ENCODE assay signal across 31 cellular contexts in the genomic region with DNA sequence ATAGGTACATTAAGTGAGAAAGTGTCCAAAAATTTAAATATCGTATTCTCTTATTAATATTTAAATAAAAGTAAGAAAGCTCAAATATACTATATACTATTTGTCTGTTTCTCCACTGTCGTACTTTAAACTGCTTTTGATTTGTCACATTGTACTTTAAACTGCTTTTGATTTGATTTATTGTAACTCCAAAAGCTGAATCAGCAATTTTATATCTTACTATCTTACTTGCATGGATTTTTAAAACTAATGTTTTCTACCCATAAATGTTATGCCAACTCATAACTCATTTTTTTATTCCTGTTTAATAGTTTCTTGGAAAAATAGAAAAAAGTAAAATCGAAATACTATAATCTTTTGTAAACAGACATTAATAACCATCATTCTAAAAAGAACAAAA.
"Had no signal": no experiment of that assay in that cellular context is flagged by ENCODE, and none has a peak within 500 bp of the region (broad histone marks: within the 10 kb centered on the region; RNA-seq: fewer than 3 reads in every experiment).

No MANE protein-coding gene starts in this region.

- H3K27me3 ChIP-seq: adrenal gland, ascending aorta, breast epithelium, cardiac muscle cell, esophagus muscularis mucosa, foreskin keratinocyte, gastrocnemius medialis, heart right ventricle had no signal

- DNase-seq: activated CD4-positive, alpha-beta memory T cell treated with anti-CD3 and anti-CD28 coated beads for 36 hours; activated CD4-positive, alpha-beta T cell treated with anti-CD3 and anti-CD28 coated beads for 36 hours; activated CD4-positive, alpha-beta T cell treated with anti-CD3 and anti-CD28 coated beads, Interleukin-2, amount 10 ng/mL, durations not matched to agents 24 days and 14 days; activated CD4-positive, CD25-positive, alpha-beta regulatory T cell; activated CD4-positive, CD25-positive, alpha-beta regulatory T cell treated with anti-CD3 and anti-CD28 coated beads, Interleukin-2, amount 50 U/mL, for 72 hours; activated CD8-positive, alpha-beta memory T cell treated with anti-CD3 and anti-CD28 coated beads, Interleukin-2, amount 10 ng/mL, durations not matched to agents 7 days and 5 days; activated CD8-positive, alpha-beta memory T cell treated with anti-CD3 and anti-CD28 coated beads, Interleukin-2, amount 50 U/mL, for 4 hours; activated CD8-positive, alpha-beta T cell treated with anti-CD3 and anti-CD28 coated beads, Interleukin-2, amount 10 ng/mL, durations not matched to agents 7 days and 5 days; activated effector memory CD4-positive, alpha-beta T cell treated with anti-CD3 and anti-CD28 coated beads, Interleukin-2, amount 50 U/mL, for 16 hours; activated naive CD4-positive, alpha-beta T cell treated with anti-CD3 and anti-CD28 coated beads for 36 hours; activated naive CD8-positive, alpha-beta T cell treated with anti-CD3 and anti-CD28 coated beads for 36 hours; activated naive CD8-positive, alpha-beta T cell treated with anti-CD3 and anti-CD28 coated beads, Interleukin-2, amount 50 U/mL, for 24 hours; activated T-cell treated with anti-CD3 and anti-CD28 coated beads, Interleukin-2, amount 50 U/mL, for 1 hour; activated T-cell treated with anti-CD3 and anti-CD28 coated beads, Interleukin-2, amount 50 U/mL, for 48 hours; adrenal gland; amygdala; central memory CD4-positive, alpha-beta T cell; cerebellar nuclear complex; cortex of kidney; dermis blood vessel endothelial cell; effector CD4-positive, alpha-beta T cell; effector memory CD8-positive, alpha-beta T cell; foreskin keratinocyte; gastrocnemius medialis; heart right ventricle; T-helper 2 cell had no signal

- H3K27ac ChIP-seq: adrenal gland, ascending aorta, breast epithelium, cardiac muscle cell, esophagus muscularis mucosa, foreskin keratinocyte, gastrocnemius medialis, heart right ventricle had no signal

- H3K4me1 ChIP-seq: adrenal gland, ascending aorta, breast epithelium, esophagus muscularis mucosa, foreskin keratinocyte, gastrocnemius medialis, heart right ventricle had no signal

- FAIRE-seq: colon had no signal

- ATAC-seq: activated CD4-positive, alpha-beta T cell treated with anti-CD3 and anti-CD28 coated beads for 36 hours; activated CD8-positive, alpha-beta memory T cell treated with anti-CD3 and anti-CD28 coated beads, Interleukin-2, amount 10 ng/mL, durations not matched to agents 7 days and 5 days; activated CD8-positive, alpha-beta T cell treated with anti-CD3 and anti-CD28 coated beads, Interleukin-2, amount 10 ng/mL, durations not matched to agents 7 days and 5 days; activated naive CD8-positive, alpha-beta T cell treated with anti-CD3 and anti-CD28 coated beads, Interleukin-2, amount 50 U/mL, for 24 hours; effector memory CD8-positive, alpha-beta T cell; foreskin keratinocyte; gastrocnemius medialis; heart right ventricle had no signal

- H3K4me3 ChIP-seq: adrenal gland, ascending aorta, breast epithelium, cardiac muscle cell, esophagus muscularis mucosa, gastrocnemius medialis, heart right ventricle had no signal

- H3K36me3 ChIP-seq: adrenal gland, ascending aorta, breast epithelium, cardiac muscle cell, esophagus muscularis mucosa, gastrocnemius medialis, heart right ventricle had no signal

- H3K9me3 ChIP-seq: adrenal gland, ascending aorta, gastrocnemius medialis had no signal
